ENCODE assay signal across 8 cellular contexts in genomic region chr16:67161595-67162058, GRCh38. TPM values are rescaled to one million over a fixed set of nuclear protein-coding genes. Genes with fewer than 3 reads are reported as not detected.
DNase-seq lines count a peak whose midpoint lies in the region; ATAC-seq and TF ChIP-seq lines count a peak whose summit lies in the region.

No MANE protein-coding gene starts in this region.

- no peaks in the 10 kb centered on the region for H3K79me2 ChIP-seq in mesendoderm (ENCODE audit: control insufficient read depth, insufficient read depth, low read length)

- H3K4me3 ChIP-seq in AG04449 (ENCODE audit: low read depth, low read length) (peak overlapping the region; percentile 15; the same call in 1 of the 2 replicates), HFF-Myc (replicated peaks; ENCODE audit: low read depth, low read length) (peak overlapping the region; percentile 79; the same call in 1 of the 2 replicates), colonic mucosa (no peak overlapping the region), mesendoderm (ENCODE audit: low read length) (no peak overlapping the region)

- no peak overlapping the region for H4K8ac ChIP-seq in mesendoderm (ENCODE audit: low read depth, low read length)

- H3K4me1 ChIP-seq in colonic mucosa: peaks cover 24% of the 10 kb centered on the region
- no peaks in the 10 kb centered on the region for H3K4me1 ChIP-seq in mesendoderm (ENCODE audit: control insufficient read depth, low read depth, low read length)

- H3K56ac ChIP-seq in mesendoderm (ENCODE audit: low read length): no peak overlapping the region

- no peak overlapping the region for H3K4ac ChIP-seq in mesendoderm (ENCODE audit: low read depth, low read length)

- intact Hi-C loops in colonic mucosa (cut with DNase I): no loop called here

- H3K9ac ChIP-seq in colonic mucosa (ENCODE audit: low read depth in 2 of 2, low read length in 2 of 2) (no peak overlapping the region), mesendoderm (ENCODE audit: low read length) (no peak overlapping the region)

- no CpG with 5 or more reads among the region's 25 CpGs for WGBS in mesendoderm (ENCODE audit: extremely low coverage, insufficient coverage, low lambda C conversion rate)

- no peak for ATAC-seq in HG02571 (IDR thresholded peaks at IDR 0.05; ENCODE audit: unreplicated experiment)
- ATAC-seq in GM21423 (IDR thresholded peaks at IDR 0.05; ENCODE audit: unreplicated experiment): no peak

- H3K79me1 ChIP-seq in mesendoderm (ENCODE audit: low read length): no peaks in the 10 kb centered on the region

- no peak overlapping the region for H3K27ac ChIP-seq in colonic mucosa
- no peak overlapping the region for H3K27ac ChIP-seq in mesendoderm (ENCODE audit: low read depth, low read length)

- TF ChIP-seq CTCF in AG04449 (IDR thresholded peaks at IDR 0.05; ENCODE audit: insufficient read depth, low read length, missing control alignments) (no peak), HFF-Myc (IDR thresholded peaks at IDR 0.05; ENCODE audit: low read depth, low read length, missing control alignments) (no peak), colonic mucosa (IDR thresholded peaks at IDR 0.05) (no peak)

- no peak overlapping the region for H2BK120ac ChIP-seq in mesendoderm (ENCODE audit: low read depth, low read length)

- no peak overlapping the region for H2BK15ac ChIP-seq in mesendoderm (replicated peaks; ENCODE audit: low read depth)

- DNase-seq in AG04449 (ENCODE audit: low read depth, low spot score) (no peak), HFF-Myc (ENCODE audit: extremely low read depth, low read depth) (no peak), colonic mucosa (peak; percentile 28), mesendoderm (peak; percentile 34), NCI-H1930 (lab: John Stamatoyannopoulos, UW) (no peak)
- DNase-seq in activated CD4-positive, alpha-beta T cell treated with anti-CD3 and anti-CD28 coated beads, Interleukin-2, amount 50 U/mL, for 48 hours: no peak

- no peak overlapping the region for H4K5ac ChIP-seq in mesendoderm (ENCODE audit: low read length)

- H3K36me3 ChIP-seq in colonic mucosa (no peaks in the 10 kb centered on the region), mesendoderm (ENCODE audit: control insufficient read depth, insufficient read depth, low read length) (no peaks in the 10 kb centered on the region)

- no peak overlapping the region for H2BK5ac ChIP-seq in mesendoderm (ENCODE audit: low read length)

- H3K9me3 ChIP-seq in colonic mucosa: no peaks in the 10 kb centered on the region

- no peak overlapping the region for H2AK5ac ChIP-seq in mesendoderm (ENCODE audit: low read length)

- POLR2A ChIA-PET in AG04449 (lab: Yijun Ruan, JAX): interaction anchor here (0.7 kb wide), 1 partner anchor 20 kb away, joined by 8 read pairs; no protein-coding TSS in a partner anchor

- no peak overlapping the region for H3K23ac ChIP-seq in mesendoderm (ENCODE audit: low read length)

- H3K27me3 ChIP-seq in colonic mucosa (peaks cover 31% of the 10 kb centered on the region), mesendoderm (ENCODE audit: insufficient read depth, low read length, poor library complexity) (peaks cover 65% of the 10 kb centered on the region)

- no peak overlapping the region for H3K18ac ChIP-seq in mesendoderm (ENCODE audit: low read length)

- no peak overlapping the region for H3K4me2 ChIP-seq in mesendoderm (ENCODE audit: low read length)

- CTCF ChIA-PET in AG04449 (lab: Yijun Ruan, JAX): interaction anchor here (1.0 to 13.2 kb wide), 10 partner anchors 12 to 266 kb away, joined by 3 to 241 read pairs (median 6); partner anchors contain the start of genes CES3 and MATCAP1

RNA-seq across cellular contexts. Expression of gene FBXL8, which starts 1.9 kb away (rescaled TPM):
- 10 to 100 TPM; 12.0 to 27.1 TPM for total RNA-seq in colonic mucosa
- 0.08 TPM for polyA plus RNA-seq in mesendoderm (2013, experiment 1 of 2)
- polyA plus RNA-seq in mesendoderm (2013, experiment 2 of 2): 0.06 TPM

RNA-seq across cellular contexts. Expression of gene TRADD, which starts 1.9 kb away (rescaled TPM):
- total RNA-seq in colonic mucosa: 10 to 100 TPM; 27.5 to 37.1 TPM
- 0.15 TPM for polyA plus RNA-seq in mesendoderm (2013, experiment 1 of 2)
- 0.08 TPM for polyA plus RNA-seq in mesendoderm (2013, experiment 2 of 2)

RNA-seq across cellular contexts. Expression of gene HSF4, which starts 2.9 kb away (rescaled TPM):
- total RNA-seq in colonic mucosa: 10 to 100 TPM; 23.6 TPM
- not detected for polyA plus RNA-seq in mesendoderm (2013, experiment 1 of 2)
- not detected for polyA plus RNA-seq in mesendoderm (2013, experiment 2 of 2)

RNA-seq across cellular contexts. Expression of gene NOL3, which starts 8.7 kb away (rescaled TPM):
- total RNA-seq in colonic mucosa: 10 to 100 TPM; 26.2 to 31.0 TPM
- 1.3 TPM for polyA plus RNA-seq in mesendoderm (2013, experiment 1 of 2)
- polyA plus RNA-seq in mesendoderm (2013, experiment 2 of 2): 1.1 TPM

RNA-seq across cellular contexts. Expression of gene B3GNT9, which starts 10.8 kb away (rescaled TPM):
- 1 to 10 TPM; 4.4 to 4.9 TPM for total RNA-seq in colonic mucosa
- polyA plus RNA-seq in mesendoderm (2013, experiment 1 of 2): 2.2 TPM
- polyA plus RNA-seq in mesendoderm (2013, experiment 2 of 2): 2.0 TPM

Comparison
In these comparisons a context has a peak if more than half of its experiments do, and no peak if none do; other contexts are left out.
1. DNase-seq: peak in colonic mucosa (single experiment) and mesendoderm (single experiment); none in AG04449 (single experiment), HFF-Myc (single experiment), NCI-H1930 (0 of 2) and activated CD4-positive, alpha-beta T cell treated with anti-CD3 and anti-CD28 coated beads, Interleukin-2, amount 50 U/mL, for 48 hours (0 of 2).
2. H3K4me3 ChIP-seq: peak in AG04449 (single experiment) and HFF-Myc (single experiment); none in colonic mucosa (single experiment) and mesendoderm (single experiment).